In genomic region chr4:53162926-53163325, GRCh38 we compare ENCODE assay signal across 35 cellular contexts.
"Had no signal": no experiment of that assay in that cellular context is flagged by ENCODE, and none has a peak within 500 bp of the region (broad histone marks: within the 10 kb centered on the region; RNA-seq: fewer than 3 reads in every experiment).

No MANE protein-coding gene starts in this region.

- H3K4me3 ChIP-seq: MG63 had no signal

- DNase-seq: Karpas-422, Kasumi-1, MG63, MM.1S, NCI-H1048, NCI-H1092, NCI-H1092 treated with DMSO at 0.1 percent for 48 hours, NCI-H1105, NCI-H1105 treated with DMSO at 0.1 percent for 48 hours, NCI-H1417, NCI-H1417 treated with DMSO at 0.1 percent for 48 hours, NCI-H1436, NCI-H1436 treated with DMSO at 0.1 percent for 48 hours, NCI-H146, NCI-H1694, NCI-H1694 treated with DMSO at 0.1 percent for 48 hours, NCI-H187, NCI-H187 treated with DMSO at 0.1 percent for 48 hours, NCI-H1930, NCI-H2029, NCI-H2029 treated with DMSO at 0.1 percent for 48 hours, NCI-H2081, NCI-H2081 treated with DMSO at 0.1 percent for 48 hours, NCI-H2107, NCI-H2171, NCI-H2171 treated with DMSO at 0.1 percent for 48 hours, NCI-H2227 treated with DMSO at 0.1 percent for 48 hours, NCI-H226, NCI-H345, NCI-H446, NCI-H446 treated with DMSO at 0.1 percent for 48 hours, NCI-H510A, NCI-H510A treated with DMSO at 0.1 percent for 48 hours, NCI-H524, NCI-H524 treated with DMSO at 0.1 percent for 48 hours had no signal

- H3K27me3 ChIP-seq: MG63 had no signal

- H3K9me3 ChIP-seq: MG63 had no signal
